In genomic region chr2:169232551-169233154, GRCh38 we compare ENCODE assay signal across 19 cellular contexts.
"Had no signal": no experiment of that assay in that cellular context is flagged by ENCODE, and none has a peak within 500 bp of the region (broad histone marks: within the 10 kb centered on the region; RNA-seq: fewer than 3 reads in every experiment).

No MANE protein-coding gene starts in this region.

- H3K9ac ChIP-seq: parathyroid adenoma had no signal

- H3K9me3 ChIP-seq: right atrium auricular region, testis, tibial nerve, upper lobe of left lung had no signal

- H3K4me3 ChIP-seq: dorsolateral prefrontal cortex, lung, right atrium auricular region, smooth muscle cell, testis, tibial nerve, upper lobe of left lung had no signal

- ATAC-seq: left lobe of liver, natural killer cell, sciatic nerve had no signal

- H3K4me3 Mint-ChIP-seq: memory B cell, natural killer cell had no signal

- H3K27me3 Mint-ChIP-seq: memory B cell had no signal

- H3K36me3 ChIP-seq: right atrium auricular region, tibial nerve, upper lobe of left lung had no signal

- H3K4me1 Mint-ChIP-seq: memory B cell, natural killer cell had no signal

- DNase-seq: effector CD4-positive, alpha-beta T cell; natural killer cell; stimulated activated CD4-positive, alpha-beta T cell treated with anti-CD3 and anti-CD28 coated beads, Interleukin-12 subunit alpha, Interleukin-12 subunit beta, amount 100 ng/mL, for 4 hours; stimulated activated CD4-positive, alpha-beta T cell treated with anti-CD3 and anti-CD28 coated beads, Interleukin-1b, Interleukin-23, amount 100 ng/mL, for 48 hours; stimulated activated CD4-positive, alpha-beta T cell treated with anti-CD3 and anti-CD28 coated beads, Interleukin-4, amount 100 ng/mL, for 1 hour; stimulated activated CD8-positive, alpha-beta memory T cell treated with anti-CD3 and anti-CD28 coated beads, Interleukin-4, amount 100 ng/mL, for 48 hours; stimulated activated naive CD4-positive, alpha-beta T cell treated with Interleukin-2 at 50 U/mL for 16 hours; testis; upper lobe of left lung had no signal

- H3K36me3 Mint-ChIP-seq: memory B cell, natural killer cell had no signal

- H3K27ac Mint-ChIP-seq: memory B cell, natural killer cell, progenitor cell of endocrine pancreas had no signal

- H3K9me3 Mint-ChIP-seq: natural killer cell had no signal

- H2AFZ ChIP-seq: parathyroid adenoma had no signal

- H3K27ac ChIP-seq: dorsolateral prefrontal cortex, parathyroid adenoma, right atrium auricular region, testis, tibial nerve, upper lobe of left lung had no signal

- H3K4me1 ChIP-seq: parathyroid adenoma, right atrium auricular region, testis, tibial nerve, upper lobe of left lung had no signal

- H3K27me3 ChIP-seq: dorsolateral prefrontal cortex, right atrium auricular region, testis, tibial nerve, upper lobe of left lung had no signal

- H3K4me2 ChIP-seq: smooth muscle cell had no signal
